In genomic region chr20:61050491-61050890, GRCh38 we compare ENCODE assay signal across 8 cellular contexts.
"Had no signal": no experiment of that assay in that cellular context is flagged by ENCODE, and none has a peak within 500 bp of the region (broad histone marks: within the 10 kb centered on the region; RNA-seq: fewer than 3 reads in every experiment).

No MANE protein-coding gene starts in this region.

- H3K4me3 ChIP-seq: GM23338, K562 had no signal

- FAIRE-seq: H1, H54, K562 had no signal

- H3K27ac ChIP-seq: HL-60 had no signal

- DNase-seq: H9, HCEC 1CT, IMR-90 had no signal
